26 cellular contexts compared by ENCODE assay signal in the genomic region with DNA sequence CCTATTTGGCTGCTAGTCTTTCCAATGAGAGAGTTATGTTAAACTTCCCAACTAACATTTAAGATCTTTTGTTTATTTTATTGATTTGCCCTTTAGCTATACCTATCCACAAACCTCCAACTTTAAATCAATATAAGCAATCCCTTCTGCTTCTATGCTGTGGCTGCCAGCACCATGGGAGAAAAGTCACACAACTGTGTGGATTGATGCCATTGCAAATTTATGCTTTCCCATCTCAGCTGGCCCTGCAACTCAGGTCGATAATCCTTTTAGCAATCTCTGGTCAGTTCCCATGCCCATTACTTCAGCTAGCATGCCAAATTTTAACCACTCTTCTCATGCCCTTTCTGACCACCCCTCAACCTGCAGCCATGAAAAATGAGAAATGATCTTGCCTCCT.
DNase-seq lines count a peak whose midpoint lies in the region; ATAC-seq, FAIRE-seq and TF ChIP-seq lines count a peak whose summit lies in the region.
"Had no signal": no experiment of that assay in that cellular context is flagged by ENCODE, and none has a peak within 500 bp of the region (broad histone marks: within the 10 kb centered on the region; RNA-seq: fewer than 3 reads in every experiment).

No MANE protein-coding gene starts in this region.

- H3K23ac ChIP-seq in neuronal stem cell (ENCODE audit: low read depth, low read length, poor library complexity), result no peak overlapping the region

- H3K79me2 ChIP-seq in HepG2 (ENCODE audit: insufficient read depth, low read length), result no peaks in the 10 kb centered on the region

- no peak overlapping the region for H2AK5ac ChIP-seq in neuronal stem cell (ENCODE audit: low read depth, low read length)

- no peak overlapping the region for H4K8ac ChIP-seq in neuronal stem cell (ENCODE audit: low read depth, low read length)

- H2BK120ac ChIP-seq in neuronal stem cell (ENCODE audit: low read depth, low read length), result no peak overlapping the region

- H2BK12ac ChIP-seq in neuronal stem cell (ENCODE audit: low read length), result no peak overlapping the region

- H3K9me3 Mint-ChIP-seq in CD8-positive, alpha-beta memory T cell, result peaks cover 0 to 2% (median 0%) of the 10 kb centered on the region in 5 donors
- H3K9me3 Mint-ChIP-seq: stimulated activated naive CD8-positive, alpha-beta T cell treated with anti-CD3 and anti-CD28 coated beads, Interleukin-15, amount 100 ng/mL, for 72 hours; T-helper 2 cell treated with Interferon-gamma antibody and Interleukin-4, amounts not matched to agents 5 μg/mL and 100 μg/mL, for 36 hours had no signal

- no peak overlapping the region for H3K4me2 ChIP-seq in HepG2 (ENCODE audit: low read depth, low read length)
- no peak overlapping the region for H3K4me2 ChIP-seq in neuronal stem cell (ENCODE audit: insufficient read depth, low read length, poor library complexity, severe bottlenecking)

- peak in 1 of 2 donors; percentile 38 for TF ChIP-seq RAD21 in liver (IDR thresholded peaks at IDR 0.05)
- no peak for TF ChIP-seq RAD21 in HepG2 (CRISPR knock-in tag; IDR thresholded peaks at IDR 0.05)

- no peak overlapping the region for H4K91ac ChIP-seq in neuronal stem cell (ENCODE audit: low read depth, low read length, poor library complexity)

- H3K4me3 ChIP-seq in liver (ENCODE audit: low read depth in 1 of 3, low read length in 3 of 3) (no peak overlapping the region), HepG2 (replicated peaks in 1 of 3; ENCODE audit: insufficient read depth in 1 of 3, low read depth in 2 of 3, low read length in 3 of 3) (no peak overlapping the region), right lobe of liver (peak overlapping the region in 2 of 3 donors; percentile 1 to 19), neuronal stem cell (ENCODE audit: low read length in 2 of 2) (no peak overlapping the region), ascending aorta (no peak overlapping the region)
- H3K4me3 ChIP-seq in CD8-positive, alpha-beta memory T cell (ENCODE audit: low read length), result no peak overlapping the region
- H3K4me3 ChIP-seq: gastroesophageal sphincter, tibial nerve had no signal

- H2BK15ac ChIP-seq in neuronal stem cell (ENCODE audit: low read length), result no peak overlapping the region

- peaks cover 3 to 16% (median 13%) of the 10 kb centered on the region in 4 donors for H3K4me1 ChIP-seq in liver (ENCODE audit: control insufficient read depth in 4 of 4, insufficient read depth in 4 of 4, low read length in 3 of 4)
- H3K4me1 ChIP-seq in HepG2 (ENCODE audit: insufficient read depth, low read length), result no peaks in the 10 kb centered on the region
- peaks cover 0 to 28% (median 19%) of the 10 kb centered on the region in 4 donors for H3K4me1 ChIP-seq in right lobe of liver
- peaks cover 7 to 37% of the 10 kb centered on the region in 2 donors for H3K4me1 ChIP-seq in neuronal stem cell (ENCODE audit: control insufficient read depth in 2 of 2, insufficient read depth in 1 of 2, low read depth in 1 of 2, low read length in 2 of 2)
- H3K4me1 ChIP-seq in CD8-positive, alpha-beta memory T cell (ENCODE audit: insufficient read depth, low read length), result no peaks in the 10 kb centered on the region
- peaks cover 0 to 37% of the 10 kb centered on the region in 2 donors for H3K4me1 ChIP-seq in ascending aorta

- BruUV-seq in HepG2 (replicated peaks; lab: Mats Ljungman, UMichigan), result no TSS peak

- no peak for TF ChIP-seq CTCF in liver (IDR thresholded peaks at IDR 0.05; ENCODE audit: low read depth, low read length, missing input control)
- TF ChIP-seq CTCF in HepG2 (CRISPR knock-in tag; IDR thresholded peaks at IDR 0.05), result no peak
- no peak for TF ChIP-seq CTCF in right lobe of liver (IDR thresholded peaks at IDR 0.05)
- no peak for TF ChIP-seq CTCF in ascending aorta (IDR thresholded peaks at IDR 0.05)

- H3K36me3 ChIP-seq in liver (ENCODE audit: control insufficient read depth in 4 of 4, insufficient read depth in 3 of 4, low read depth in 1 of 4, low read length in 3 of 4) (no peaks in the 10 kb centered on the region), HepG2 (replicated peaks in 1 of 2; ENCODE audit: control insufficient read depth in 1 of 2, insufficient read depth in 2 of 2, low read length in 2 of 2) (no peaks in the 10 kb centered on the region), right lobe of liver (no peaks in the 10 kb centered on the region), neuronal stem cell (replicated peaks in 1 of 2; ENCODE audit: control insufficient read depth in 2 of 2, insufficient read depth in 2 of 2, low read length in 2 of 2) (no peaks in the 10 kb centered on the region), ascending aorta (no peaks in the 10 kb centered on the region)
- no peaks in the 10 kb centered on the region for H3K36me3 ChIP-seq in CD8-positive, alpha-beta memory T cell (ENCODE audit: insufficient read depth, low read length)
- H3K36me3 ChIP-seq: gastroesophageal sphincter, tibial nerve, WERI-Rb-1 had no signal

- H3K9ac ChIP-seq in liver (ENCODE audit: low read depth in 1 of 2, low read length in 2 of 2), result no peak overlapping the region
- H3K9ac ChIP-seq in HepG2 (ENCODE audit: insufficient read depth, low read depth, low read length), result no peak overlapping the region
- H3K9ac ChIP-seq in neuronal stem cell (ENCODE audit: low read depth, low read length, poor library complexity), result no peak overlapping the region

- peaks cover 2 to 4% of the 10 kb centered on the region in 2 donors for H3K27me3 Mint-ChIP-seq in CD8-positive, alpha-beta memory T cell
- H3K27me3 Mint-ChIP-seq: activated CD4-positive, alpha-beta T cell treated with anti-CD3 and anti-CD28 coated beads, Interleukin-2, amount 10 ng/mL, durations not matched to agents 24 days and 14 days; B cell; IgD-negative memory B cell; stimulated activated naive CD8-positive, alpha-beta T cell treated with anti-CD3 and anti-CD28 coated beads, Interleukin-15, amount 100 ng/mL, for 72 hours had no signal

- no peak overlapping the region for H2AFZ ChIP-seq in HepG2 (ENCODE audit: low read length)
- peak overlapping the region; percentile 60 for H2AFZ ChIP-seq in neuronal stem cell (ENCODE audit: low read length)

- H3K18ac ChIP-seq in neuronal stem cell (ENCODE audit: low read length), result no peak overlapping the region

- no peaks in the 10 kb centered on the region for H4K20me1 ChIP-seq in HepG2 (ENCODE audit: insufficient read depth, low read length)

- FAIRE-seq in HepG2 (lab: Jason Lieb, UNC), result no peak
- FAIRE-seq: A204.1, endometrium, GM12892 had no signal

- CTCF ChIA-PET in HepG2 (lab: Yijun Ruan, JAX; ENCODE audit: low intra/inter-chr PET ratio, low total read pairs), result no interaction called here
- CTCF ChIA-PET in CD8-positive, alpha-beta memory T cell (lab: Charles Lee), result no interaction called here

- no peak overlapping the region for H2BK5ac ChIP-seq in neuronal stem cell (ENCODE audit: low read length)

- H3K27me3 ChIP-seq in liver (ENCODE audit: control insufficient read depth in 4 of 4, insufficient read depth in 4 of 4, low read length in 3 of 4), result no peaks in the 10 kb centered on the region
- H3K27me3 ChIP-seq in HepG2 (ENCODE audit: control insufficient read depth in 1 of 2, insufficient read depth in 2 of 2, low read length in 2 of 2), result no peaks in the 10 kb centered on the region
- no peaks in the 10 kb centered on the region for H3K27me3 ChIP-seq in right lobe of liver
- no peaks in the 10 kb centered on the region for H3K27me3 ChIP-seq in neuronal stem cell (ENCODE audit: control insufficient read depth in 3 of 3, insufficient read depth in 3 of 3, low read depth in 1 of 3, low read length in 3 of 3)
- H3K27me3 ChIP-seq in CD8-positive, alpha-beta memory T cell (ENCODE audit: insufficient read depth, low read length, poor library complexity, severe bottlenecking), result no peaks in the 10 kb centered on the region
- no peaks in the 10 kb centered on the region for H3K27me3 ChIP-seq in ascending aorta
- H3K27me3 ChIP-seq: gastroesophageal sphincter, tibial nerve had no signal

- H3K79me1 ChIP-seq in neuronal stem cell (ENCODE audit: low read depth, low read length), result no peaks in the 10 kb centered on the region

- no peak overlapping the region for H3K4ac ChIP-seq in neuronal stem cell (ENCODE audit: low read length)

- no peak overlapping the region for H3K14ac ChIP-seq in neuronal stem cell (ENCODE audit: low read length)

- in situ Hi-C loops in HepG2 (cut with HindIII; ENCODE audit: extremely low pct_ligation_motif_present, low pct_unique_long_range_greater_than_20kb), result no loop called here

- H3K4me3 Mint-ChIP-seq in CD8-positive, alpha-beta memory T cell, result no peak overlapping the region
- H3K4me3 Mint-ChIP-seq: activated CD4-positive, alpha-beta T cell treated with anti-CD3 and anti-CD28 coated beads, Interleukin-2, amount 10 ng/mL, durations not matched to agents 24 days and 14 days; B cell; IgD-negative memory B cell; stimulated activated naive CD8-positive, alpha-beta T cell treated with anti-CD3 and anti-CD28 coated beads, Interleukin-15, amount 100 ng/mL, for 72 hours; T-helper 2 cell treated with Interferon-gamma antibody and Interleukin-4, amounts not matched to agents 5 μg/mL and 100 μg/mL, for 36 hours had no signal

- DNase-seq in HepG2 (ENCODE audit: low spot score) (no peak), right lobe of liver (peak; percentile 49 to 72 (median 54)), neuronal stem cell (ENCODE audit: low spot score) (no peak), ascending aorta (ENCODE audit: low spot score in 2 of 2) (no peak), 8988T (no peak), NCI-H1436 (lab: John Stamatoyannopoulos, UW) (no peak)
- no peak for DNase-seq in CD8-positive, alpha-beta memory T cell
- DNase-seq: activated CD4-positive, alpha-beta T cell treated with anti-CD3 and anti-CD28 coated beads, Interleukin-2, amount 10 ng/mL, durations not matched to agents 24 days and 14 days; activated naive CD4-positive, alpha-beta T cell; left ventricle myocardium superior; NCI-H1092 treated with DMSO at 0.1 percent for 48 hours; NCI-H2081; NCI-H82; right cardiac atrium; WERI-Rb-1 had no signal

- TF ChIP-seq EP300 in HepG2 (IDR thresholded peaks at IDR 0.05; ENCODE audit: low read depth in 2 of 2, low read length in 2 of 2), result no peak
- no peak for TF ChIP-seq EP300 in HepG2 (CRISPR knock-in tag; IDR thresholded peaks at IDR 0.05; ENCODE audit: borderline replicate concordance)

- ATAC-seq in HepG2, result no peak
- ATAC-seq in right lobe of liver, result peak; percentile 68 to 89 (median 84)
- ATAC-seq: gastroesophageal sphincter, left ventricle myocardium superior had no signal

- no peak overlapping the region for H3K27ac Mint-ChIP-seq in CD8-positive, alpha-beta memory T cell
- H3K27ac Mint-ChIP-seq: activated CD4-positive, alpha-beta T cell treated with anti-CD3 and anti-CD28 coated beads, Interleukin-2, amount 10 ng/mL, durations not matched to agents 24 days and 14 days; B cell; T-helper 2 cell treated with Interferon-gamma antibody and Interleukin-4, amounts not matched to agents 5 μg/mL and 100 μg/mL, for 36 hours had no signal

- H3K9me3 ChIP-seq in liver (ENCODE audit: control insufficient read depth in 4 of 4, low read length in 3 of 4), result no peaks in the 10 kb centered on the region
- no peaks in the 10 kb centered on the region for H3K9me3 ChIP-seq in HepG2 (ENCODE audit: low read length)
- no peaks in the 10 kb centered on the region for H3K9me3 ChIP-seq in right lobe of liver
- no peaks in the 10 kb centered on the region for H3K9me3 ChIP-seq in neuronal stem cell (replicated peaks in 1 of 2; ENCODE audit: control insufficient read depth in 2 of 2, insufficient read depth in 1 of 2, low read depth in 1 of 2, low read length in 2 of 2)
- H3K9me3 ChIP-seq in CD8-positive, alpha-beta memory T cell (ENCODE audit: low read length), result no peaks in the 10 kb centered on the region
- no peaks in the 10 kb centered on the region for H3K9me3 ChIP-seq in ascending aorta
- H3K9me3 ChIP-seq: gastroesophageal sphincter, tibial nerve had no signal

- intact Hi-C loops in HepG2 (cut with micrococcal nuclease; ENCODE audit: unreplicated experiment) (no loop called here), right lobe of liver (cut with DNase I) (no loop called here), ascending aorta (cut with DNase I) (loop anchor here (5.0 kb wide), 1 partner anchor 195 kb away; no protein-coding TSS in a partner anchor)

- POLR2A ChIA-PET in HepG2 (lab: Yijun Ruan, JAX), result no interaction called here
- POLR2A ChIA-PET in CD8-positive, alpha-beta memory T cell (lab: Charles Lee), result no interaction called here

- H3K27ac ChIP-seq in liver (ENCODE audit: low read depth in 1 of 2, low read length in 2 of 2) (peak overlapping the region in 1 of 2 donors; percentile 4), HepG2 (ENCODE audit: extremely low read length, insufficient read depth, low read length) (no peak overlapping the region), right lobe of liver (peak overlapping the region; percentile 8 to 20 (median 15)), neuronal stem cell (replicated peaks; ENCODE audit: low read length) (no peak overlapping the region), ascending aorta (peak overlapping the region in 1 of 2 donors; percentile 76)
- no peak overlapping the region for H3K27ac ChIP-seq in CD8-positive, alpha-beta memory T cell (ENCODE audit: low read depth, low read length)
- H3K27ac ChIP-seq: gastroesophageal sphincter, HL-60, tibial nerve, WERI-Rb-1 had no signal

- 31% methylated on average over 1 of the region's 1 CpG for WGBS in liver
- 10% methylated on average over 1 of the region's 1 CpG for WGBS in HepG2 (ENCODE audit: low lambda C conversion rate)
- WGBS in right lobe of liver (ENCODE audit: insufficient coverage, low coverage, low lambda C conversion rate, missing lambda C conversion rate), result 19% methylated on average over 1 of the region's 1 CpG
- WGBS in neuronal stem cell (ENCODE audit: extremely low coverage in 2 of 2, insufficient read length in 2 of 2, insufficient replicate concordance in 1 of 2), 2 donors, result no CpG with 5 or more reads among the region's 1 CpG

- no peak for TF ChIP-seq POLR2A in HepG2 (IDR thresholded peaks at IDR 0.05; ENCODE audit: insufficient read depth in 1 of 2, low read depth in 2 of 2, low read length in 2 of 2)
- no peak for TF ChIP-seq POLR2A in right lobe of liver (IDR thresholded peaks at IDR 0.05)

- peaks cover 0 to 6% (median 5%) of the 10 kb centered on the region in 3 donors for H3K4me1 Mint-ChIP-seq in CD8-positive, alpha-beta memory T cell
- H3K4me1 Mint-ChIP-seq: activated CD4-positive, alpha-beta T cell treated with anti-CD3 and anti-CD28 coated beads, Interleukin-2, amount 10 ng/mL, durations not matched to agents 24 days and 14 days; B cell; IgD-negative memory B cell had no signal

- no peaks in the 10 kb centered on the region for H3K36me3 Mint-ChIP-seq in CD8-positive, alpha-beta memory T cell
- H3K36me3 Mint-ChIP-seq: IgD-negative memory B cell had no signal

Comparison
In these comparisons a context has a peak if more than half of its experiments do, and no peak if none do; other contexts are left out.
1. H3K27ac ChIP-seq: peak in right lobe of liver (3 of 3); none in HepG2 (single experiment), neuronal stem cell (single experiment) and CD8-positive, alpha-beta memory T cell (single experiment).
2. H3K4me3 ChIP-seq: peak in right lobe of liver (2 of 3); none in liver (0 of 3), HepG2 (0 of 3), neuronal stem cell (0 of 2), CD8-positive, alpha-beta memory T cell (single experiment) and ascending aorta (0 of 2).
3. DNase-seq: peak in right lobe of liver (3 of 3); none in HepG2 (single experiment), neuronal stem cell (single experiment), CD8-positive, alpha-beta memory T cell (0 of 5), ascending aorta (0 of 2), 8988T (single experiment) and NCI-H1436 (single experiment).